ENCODE assay signal across 33 cellular contexts in genomic region chr3:44832032-44832431, GRCh38. TPM values are rescaled to one million over a fixed set of nuclear protein-coding genes. Genes with fewer than 3 reads are reported as not detected.
"Had no signal": no experiment of that assay in that cellular context is flagged by ENCODE, and none has a peak within 500 bp of the region (broad histone marks: within the 10 kb centered on the region; RNA-seq: fewer than 3 reads in every experiment).

No MANE protein-coding gene starts in this region.

- H3K27ac ChIP-seq: ascending aorta, breast epithelium, esophagus squamous epithelium, gastroesophageal sphincter, WERI-Rb-1 had no signal

- H3K9me3 ChIP-seq: breast epithelium, gastroesophageal sphincter had no signal

- FAIRE-seq: colon had no signal

- ATAC-seq: activated CD4-positive, CD25-positive, alpha-beta regulatory T cell treated with anti-CD3 and anti-CD28 coated beads, Interleukin-2, amount 50 U/mL, for 24 hours; activated naive CD4-positive, alpha-beta T cell treated with anti-CD3 and anti-CD28 coated beads, Interleukin-2, amount 50 U/mL, for 72 hours; activated T-cell treated with anti-CD3 and anti-CD28 coated beads, Interleukin-2, amount 50 U/mL, for 72 hours; effector memory CD8-positive, alpha-beta T cell; gastroesophageal sphincter; T-helper 17 cell had no signal

- H3K27me3 ChIP-seq: ascending aorta, breast epithelium, esophagus squamous epithelium, gastroesophageal sphincter had no signal

- H3K4me3 ChIP-seq: ascending aorta, breast epithelium, esophagus squamous epithelium, gastroesophageal sphincter had no signal

- DNase-seq: activated B cell treated with CpG ODN at 0.5 μM for 24 hours; activated CD4-positive, alpha-beta memory T cell treated with anti-CD3 and anti-CD28 coated beads, Interleukin-2, amount 10 ng/mL, durations not matched to agents 7 days and 5 days; activated CD4-positive, alpha-beta T cell treated with anti-CD3 and anti-CD28 coated beads, Interleukin-2, amount 10 ng/mL, durations not matched to agents 7 days and 5 days; activated CD4-positive, alpha-beta T cell treated with anti-CD3 and anti-CD28 coated beads, Interleukin-2, amount 50 U/mL, for 4 hours; activated CD8-positive, alpha-beta memory T cell treated with anti-CD3 and anti-CD28 coated beads, Interleukin-2, amount 50 U/mL, for 48 hours; activated gamma-delta T cell; activated naive CD4-positive, alpha-beta T cell; activated naive CD4-positive, alpha-beta T cell treated with anti-CD3 and anti-CD28 coated beads, Interleukin-2, amount 10 ng/mL, durations not matched to agents 7 days and 5 days; activated naive CD8-positive, alpha-beta T cell treated with anti-CD3 and anti-CD28 coated beads, Interleukin-2, amount 10 ng/mL, durations not matched to agents 7 days and 5 days; activated T-cell treated with anti-CD3 and anti-CD28 coated beads for 4 hours; activated T-cell treated with anti-CD3 and anti-CD28 coated beads, Interleukin-2, amount 50 U/mL, for 24 hours; activated T-cell treated with anti-CD3 and anti-CD28 coated beads, Interleukin-2, amount 50 U/mL, for 72 hours; caudate nucleus; cortex of kidney; dermis blood vessel endothelial cell; effector CD4-positive, alpha-beta T cell; effector memory CD8-positive, alpha-beta T cell; esophagus squamous epithelium; foreskin melanocyte; T-helper 1 cell; T-helper 17 cell; T1000; WERI-Rb-1 had no signal

- H3K4me1 ChIP-seq: ascending aorta, breast epithelium, esophagus squamous epithelium, gastroesophageal sphincter had no signal

- H3K36me3 ChIP-seq: ascending aorta, breast epithelium, gastroesophageal sphincter had no signal

RNA-seq across cellular contexts. Expression of gene TMEM42, which starts 29.7 kb away (rescaled TPM):
- total RNA-seq: ascending aorta had no signal

RNA-seq across cellular contexts. Expression of gene TGM4, which starts 42.4 kb away (rescaled TPM):
- total RNA-seq: activated B cell treated with CpG ODN at 0.5 μM for 24 hours; activated CD4-positive, alpha-beta memory T cell treated with anti-CD3 and anti-CD28 coated beads, Interleukin-2, amount 10 ng/mL, durations not matched to agents 7 days and 5 days; activated CD4-positive, alpha-beta T cell treated with anti-CD3 and anti-CD28 coated beads, Interleukin-2, amount 10 ng/mL, durations not matched to agents 7 days and 5 days; activated naive CD4-positive, alpha-beta T cell treated with anti-CD3 and anti-CD28 coated beads, Interleukin-2, amount 50 U/mL, for 72 hours; activated naive CD8-positive, alpha-beta T cell treated with anti-CD3 and anti-CD28 coated beads, Interleukin-2, amount 10 ng/mL, durations not matched to agents 7 days and 5 days; activated T-cell treated with anti-CD3 and anti-CD28 coated beads, Interleukin-2, amount 50 U/mL, for 72 hours; ascending aorta; dermis blood vessel endothelial cell; epithelial cell of proximal tubule; esophagus squamous epithelium; fibroblast of lung; fibroblast of villous mesenchyme; gastroesophageal sphincter; glomerular endothelial cell; T-helper 17 cell had no signal
- polyA plus RNA-seq: fibroblast of lung had no signal
